1 cellular context compared by ENCODE assay signal in the genomic region with DNA sequence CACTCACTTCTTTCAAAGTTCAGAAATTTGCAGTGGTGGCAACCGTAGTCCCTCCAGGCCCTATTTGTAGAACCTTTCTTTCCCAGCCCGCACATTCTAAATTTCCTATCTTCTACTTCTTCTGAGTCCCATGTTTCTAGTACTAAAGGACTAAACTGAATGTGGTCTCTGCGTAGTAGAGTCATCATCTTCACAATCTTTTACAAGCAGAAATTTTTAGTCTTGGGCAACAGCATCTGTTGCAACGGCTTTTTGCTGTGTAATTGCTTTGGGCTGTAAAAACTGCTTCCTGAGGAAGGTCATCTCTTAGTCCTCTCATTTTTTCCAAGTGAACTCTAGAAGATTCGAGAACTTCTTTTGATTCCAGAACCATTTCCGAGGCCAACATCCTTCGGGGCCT.
TF ChIP-seq lines count a peak whose summit lies in the region.

No MANE protein-coding gene starts in this region.

TF ChIP-seq in GM12891, 5 proteins besides CTCF, POLR2A, EP300 and RAD21 (continued from another document):
- no peak for TF ChIP-seq PAX5 (IDR thresholded peaks at IDR 0.05; ENCODE audit: insufficient read depth, low read length, severe bottlenecking)
